ENCODE assay signal across 15 cellular contexts in the genomic region with DNA sequence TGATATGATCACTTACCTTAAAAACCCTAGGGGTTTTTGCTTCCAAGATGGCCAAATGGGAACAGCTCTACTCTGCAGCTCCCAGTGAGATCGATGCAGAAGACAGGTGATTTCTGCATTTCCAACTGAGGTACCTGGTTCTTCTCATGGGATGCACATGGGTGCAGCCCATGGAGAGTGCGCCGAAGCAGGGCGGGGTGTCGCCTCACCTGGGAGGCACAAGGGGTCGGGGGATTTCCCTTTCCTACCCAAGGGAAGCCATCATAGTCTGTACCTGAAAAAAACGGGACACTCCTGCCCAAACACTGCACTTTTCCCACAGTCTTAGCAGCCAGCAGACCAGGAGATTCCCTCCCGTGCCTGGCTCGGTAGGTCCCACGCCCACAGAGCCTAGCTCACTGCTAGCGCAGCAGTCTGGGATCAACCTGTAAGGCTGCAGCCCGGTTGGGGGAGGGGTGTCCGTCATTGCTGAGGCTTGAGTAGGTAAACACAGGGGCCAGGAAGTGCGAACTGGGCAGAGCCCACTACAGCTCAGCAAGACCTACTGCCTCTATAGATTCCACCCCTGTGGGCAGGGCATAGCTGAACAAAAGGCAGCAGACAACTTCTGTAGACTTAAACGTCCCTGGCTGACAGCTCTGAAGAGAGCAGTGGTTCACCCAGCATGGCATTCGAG.
DNase-seq lines count a peak whose midpoint lies in the region; ATAC-seq and TF ChIP-seq lines count a peak whose summit lies in the region.
"Had no signal": no experiment of that assay in that cellular context is flagged by ENCODE, and none has a peak within 500 bp of the region (broad histone marks: within the 10 kb centered on the region; RNA-seq: fewer than 3 reads in every experiment).

No MANE protein-coding gene starts in this region.

- H4K5ac ChIP-seq in mesendoderm (ENCODE audit: low read length), result no peak overlapping the region

- no peak overlapping the region for H3K4ac ChIP-seq in mesendoderm (ENCODE audit: low read depth, low read length)

- no peaks in the 10 kb centered on the region for H3K79me2 ChIP-seq in hepatocyte
- no peaks in the 10 kb centered on the region for H3K79me2 ChIP-seq in mesendoderm (ENCODE audit: control insufficient read depth, insufficient read depth, low read length)

- H2AFZ ChIP-seq in hepatocyte, result no peak overlapping the region

- no peak overlapping the region for H2AK5ac ChIP-seq in mesendoderm (ENCODE audit: low read length)

- 68% methylated on average over 16 of the region's 16 CpGs for WGBS in HUES64
- WGBS in hepatocyte (ENCODE audit: low lambda C conversion rate, missing lambda C conversion rate), result 73% methylated on average over 16 of the region's 16 CpGs
- WGBS in mesendoderm (ENCODE audit: extremely low coverage, insufficient coverage, low lambda C conversion rate), result no CpG with 5 or more reads among the region's 16 CpGs

- no peaks in the 10 kb centered on the region for H3K36me3 ChIP-seq in ES-I3 (ENCODE audit: insufficient read depth, low read length)
- no peaks in the 10 kb centered on the region for H3K36me3 ChIP-seq in HUES64 (ENCODE audit: insufficient read depth, low read length)
- no peaks in the 10 kb centered on the region for H3K36me3 ChIP-seq in hepatocyte (replicated peaks; ENCODE audit: insufficient read depth, low read depth)
- no peaks in the 10 kb centered on the region for H3K36me3 ChIP-seq in mesendoderm (ENCODE audit: control insufficient read depth, insufficient read depth, low read length)

- H3K9me2 ChIP-seq in hepatocyte (replicated peaks; ENCODE audit: insufficient read depth), result no peaks in the 10 kb centered on the region

- no peaks in the 10 kb centered on the region for H3K79me1 ChIP-seq in mesendoderm (ENCODE audit: low read length)

- H2BK5ac ChIP-seq in mesendoderm (ENCODE audit: low read length), result no peak overlapping the region

- no peak overlapping the region for H3K23ac ChIP-seq in mesendoderm (ENCODE audit: low read length)

- peak overlapping the region; percentile 47; the same call in 1 of the 2 replicates for H3K9ac ChIP-seq in ES-I3 (ENCODE audit: low read depth, low read length)
- H3K9ac ChIP-seq in HUES64 (ENCODE audit: low read depth, low read length), result 0 out of 2 replicates have a peak overlapping the region, but pooled peaks have one; percentile 29
- no peak overlapping the region for H3K9ac ChIP-seq in mesendoderm (ENCODE audit: low read length)

- H2BK120ac ChIP-seq in mesendoderm (ENCODE audit: low read depth, low read length), result no peak overlapping the region

- H3K4me2 ChIP-seq in hepatocyte, result no peak overlapping the region
- H3K4me2 ChIP-seq in mesendoderm (ENCODE audit: low read length), result no peak overlapping the region

- H3K56ac ChIP-seq in mesendoderm (ENCODE audit: low read length), result no peak overlapping the region

- no peak overlapping the region for H3K27ac ChIP-seq in HUES64 (ENCODE audit: low read depth, low read length)
- no peak overlapping the region for H3K27ac ChIP-seq in hepatocyte
- H3K27ac ChIP-seq in mesendoderm (ENCODE audit: low read depth, low read length), result no peak overlapping the region
- H3K27ac ChIP-seq: C4-2B, RWPE1 had no signal

- no peak overlapping the region for H4K8ac ChIP-seq in mesendoderm (ENCODE audit: low read depth, low read length)

- H3K4me1 ChIP-seq in ES-I3 (ENCODE audit: insufficient read depth, low read length), result peaks cover 9% of the 10 kb centered on the region; the same call in 1 of the 2 replicates
- peaks cover 10% of the 10 kb centered on the region; the same call in 1 of the 2 replicates for H3K4me1 ChIP-seq in HUES64 (ENCODE audit: insufficient read depth, low read length)
- peaks cover 8% of the 10 kb centered on the region for H3K4me1 ChIP-seq in hepatocyte (ENCODE audit: insufficient read depth)
- no peaks in the 10 kb centered on the region for H3K4me1 ChIP-seq in mesendoderm (ENCODE audit: control insufficient read depth, low read depth, low read length)

- no peak overlapping the region for H2BK15ac ChIP-seq in mesendoderm (replicated peaks; ENCODE audit: low read depth)

- H3K27me3 ChIP-seq in HUES64 (ENCODE audit: insufficient read depth, low read length) (no peaks in the 10 kb centered on the region), hepatocyte (no peaks in the 10 kb centered on the region), mesendoderm (ENCODE audit: insufficient read depth, low read length, poor library complexity) (no peaks in the 10 kb centered on the region)

- no peak overlapping the region for H3K18ac ChIP-seq in mesendoderm (ENCODE audit: low read length)

- H3K9me3 ChIP-seq in ES-I3 (ENCODE audit: control insufficient read depth, insufficient read depth, low read length) (no peaks in the 10 kb centered on the region), HUES64 (ENCODE audit: insufficient read depth, low read depth, low read length) (no peaks in the 10 kb centered on the region), hepatocyte (ENCODE audit: low read depth) (no peaks in the 10 kb centered on the region)

- ATAC-seq in HG02981 (IDR thresholded peaks at IDR 0.05; ENCODE audit: unreplicated experiment), result no peak

- no peak for TF ChIP-seq CTCF in hepatocyte (IDR thresholded peaks at IDR 0.05; ENCODE audit: poor library complexity)

- no peaks in the 10 kb centered on the region for H4K20me1 ChIP-seq in hepatocyte (ENCODE audit: insufficient read depth, poor library complexity, severe bottlenecking)

- peak overlapping the region; percentile 26 for H3K4me3 ChIP-seq in HUES64 (ENCODE audit: low read length)
- H3K4me3 ChIP-seq in hepatocyte, result no peak overlapping the region
- H3K4me3 ChIP-seq in mesendoderm (ENCODE audit: low read length), result no peak overlapping the region

- DNase-seq in hepatocyte (ENCODE audit: low spot score) (peak; percentile 21), mesendoderm (peak; percentile 48), NCI-H187 treated with DMSO at 0.1 percent for 48 hours (lab: John Stamatoyannopoulos, UW) (no peak)
- no peak for DNase-seq in activated CD4-positive, alpha-beta T cell treated with anti-CD3 and anti-CD28 coated beads for 4 hours
- DNase-seq: EL; KG1; NCI-H1417 treated with DMSO at 0.1 percent for 48 hours; NCI-H2081; NCI-H526; NK-92 treated with Interleukin-12 subunit alpha and Interleukin-12 subunit beta, amount 100 ng/mL, for 24 hours had no signal

Comparison
In these comparisons a context has a peak if more than half of its experiments do, and no peak if none do; other contexts are left out.
1. DNase-seq: peak in hepatocyte (single experiment) and mesendoderm (single experiment); none in NCI-H187 treated with DMSO at 0.1 percent for 48 hours (single experiment) and activated CD4-positive, alpha-beta T cell treated with anti-CD3 and anti-CD28 coated beads for 4 hours (0 of 2).